Comparison of ENCODE assay signal across 16 cellular contexts in genomic region chr4:118335316-118335715, GRCh38. TPM values are rescaled to one million over a fixed set of nuclear protein-coding genes. Genes with fewer than 3 reads are reported as not detected.
DNase-seq lines count a peak whose midpoint lies in the region; TF ChIP-seq lines count a peak whose summit lies in the region.
"Had no signal": no experiment of that assay in that cellular context is flagged by ENCODE, and none has a peak within 500 bp of the region (broad histone marks: within the 10 kb centered on the region; RNA-seq: fewer than 3 reads in every experiment).

No MANE protein-coding gene starts in this region.

- no peaks in the 10 kb centered on the region for H3K27me3 Mint-ChIP-seq in neural crest cell (ENCODE audit: low read depth)
- no peaks in the 10 kb centered on the region for H3K27me3 Mint-ChIP-seq in osteocyte (ENCODE audit: unreplicated experiment)
- no peaks in the 10 kb centered on the region for H3K27me3 Mint-ChIP-seq in HFFc6 (ENCODE audit: insufficient read depth)

- DNase-seq in AG10803 (ENCODE audit: low read depth) (peak; percentile 55), LHCN-M2 (ENCODE audit: low read depth) (peak; percentile 78), fibroblast of gingiva (ENCODE audit: low read depth) (peak; percentile 34), neural crest cell (ENCODE audit: low read depth, low spot score) (no peak), NCI-H226 (no peak), osteocyte (ENCODE audit: extremely low spot score, unreplicated experiment) (no peak), HFFc6 (no peak)
- DNase-seq: BE2C; CD4-positive, alpha-beta T cell; DMS79 treated with DMSO at 0.1 percent for 48 hours; GM23248; HCEC 1CT; NCI-H1436 treated with DMSO at 0.1 percent for 48 hours; NCI-H2081 treated with DMSO at 0.1 percent for 48 hours; NCI-H526 treated with DMSO at 0.1 percent for 48 hours had no signal

- H3K27ac Mint-ChIP-seq in neural crest cell (ENCODE audit: unreplicated experiment) (peak overlapping the region; percentile 76), osteocyte (ENCODE audit: unreplicated experiment) (no peak overlapping the region), HFFc6 (no peak overlapping the region)
- H3K27ac Mint-ChIP-seq: CD4-positive, alpha-beta T cell had no signal

- TF ChIP-seq CTCF in AG10803 (conservative IDR thresholded peaks at IDR 0.05; ENCODE audit: low read length), result no peak
- no peak for TF ChIP-seq CTCF in neural crest cell (conservative IDR thresholded peaks at IDR 0.05)
- no peak for TF ChIP-seq CTCF in osteocyte (IDR thresholded peaks at IDR 0.05)
- no peak for TF ChIP-seq CTCF in HFFc6 (IDR thresholded peaks at IDR 0.05)

- H3K4me3 ChIP-seq in AG10803 (ENCODE audit: low read length), result no peak overlapping the region
- H3K4me3 ChIP-seq: GM23248 had no signal

- H3K36me3 Mint-ChIP-seq in neural crest cell (ENCODE audit: low read depth) (no peaks in the 10 kb centered on the region), osteocyte (ENCODE audit: unreplicated experiment) (no peaks in the 10 kb centered on the region), HFFc6 (ENCODE audit: low read depth) (peaks cover 45% of the 10 kb centered on the region)

- H3K4me1 Mint-ChIP-seq in neural crest cell (peaks cover 17% of the 10 kb centered on the region), osteocyte (ENCODE audit: unreplicated experiment) (peaks cover 31% of the 10 kb centered on the region), HFFc6 (ENCODE audit: low read depth) (peaks cover 51% of the 10 kb centered on the region)

- H3K9me3 Mint-ChIP-seq in neural crest cell (no peaks in the 10 kb centered on the region), osteocyte (ENCODE audit: unreplicated experiment) (no peaks in the 10 kb centered on the region), HFFc6 (no peaks in the 10 kb centered on the region)
- H3K9me3 Mint-ChIP-seq: CD4-positive, alpha-beta T cell had no signal

- H3K4me3 Mint-ChIP-seq in neural crest cell, result no peak overlapping the region
- H3K4me3 Mint-ChIP-seq in osteocyte (ENCODE audit: unreplicated experiment), result no peak overlapping the region
- no peak overlapping the region for H3K4me3 Mint-ChIP-seq in HFFc6
- H3K4me3 Mint-ChIP-seq: CD4-positive, alpha-beta T cell had no signal

RNA-seq across cellular contexts. Expression of gene PRSS12, which starts 17.5 kb away (rescaled TPM):
- total RNA-seq in LHCN-M2 (2014; rRNA removed), result 6.6 and 8.2 TPM in 2 replicates
- 3.9 TPM for polyA plus RNA-seq in LHCN-M2 (2012)
- total RNA-seq in neural crest cell, result 1.1 and 1.7 TPM in 2 replicates
- 15.3 and 19.2 TPM in 2 replicates for total RNA-seq in osteocyte
- total RNA-seq in HFFc6 (2021; fragmentation: NEBNext Ultra II Directional; extraction: Animal tissue kit (Norgen Biotek cat#: 25700)), result 10 to 100 TPM; 56.6 to 88.0 (median 79.9) TPM
- total RNA-seq: CD4-positive, alpha-beta T cell; Right ventricle myocardium inferior had no signal

Comparison
In these comparisons a context has a peak if more than half of its experiments do, and no peak if none do; other contexts are left out.
1. DNase-seq: peak in AG10803 (single experiment), LHCN-M2 (single experiment) and fibroblast of gingiva (single experiment); none in neural crest cell (single experiment), NCI-H226 (single experiment), osteocyte (single experiment) and HFFc6 (single experiment).